32 cellular contexts compared by ENCODE assay signal in the genomic region with DNA sequence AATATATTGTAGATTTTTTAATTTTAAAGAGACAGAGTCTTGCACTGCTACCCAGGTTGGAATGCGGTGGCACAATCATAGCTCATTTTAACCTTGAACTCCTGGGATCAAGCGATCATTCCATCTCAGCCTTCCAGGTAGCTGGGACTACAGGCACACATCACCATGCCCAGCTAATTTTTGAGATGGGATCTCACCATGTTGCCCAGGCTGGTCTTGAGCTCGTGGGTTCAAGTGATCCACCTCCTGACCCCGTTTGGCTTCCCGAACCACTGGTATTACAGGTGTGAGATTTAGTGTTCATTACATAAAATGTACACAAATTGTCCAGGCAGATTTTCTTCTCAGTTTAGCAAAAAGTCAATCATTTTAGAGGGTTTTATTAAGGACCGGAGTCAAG.
"Had no signal": no experiment of that assay in that cellular context is flagged by ENCODE, and none has a peak within 500 bp of the region (broad histone marks: within the 10 kb centered on the region; RNA-seq: fewer than 3 reads in every experiment).

No MANE protein-coding gene starts in this region.

- DNase-seq: activated CD4-positive, alpha-beta memory T cell treated with anti-CD3 and anti-CD28 coated beads for 36 hours; activated CD4-positive, alpha-beta T cell treated with anti-CD3 and anti-CD28 coated beads for 36 hours; activated CD4-positive, alpha-beta T cell treated with anti-CD3 and anti-CD28 coated beads, Interleukin-2, amount 10 ng/mL, durations not matched to agents 24 days and 14 days; activated CD4-positive, CD25-positive, alpha-beta regulatory T cell; activated CD4-positive, CD25-positive, alpha-beta regulatory T cell treated with anti-CD3 and anti-CD28 coated beads, Interleukin-2, amount 50 U/mL, for 72 hours; activated CD8-positive, alpha-beta T cell treated with anti-CD3 and anti-CD28 coated beads, Interleukin-2, amount 10 ng/mL, durations not matched to agents 7 days and 5 days; activated gamma-delta T cell treated with Interleukin-2 at 50 U/mL for 16 hours; activated naive CD4-positive, alpha-beta T cell treated with anti-CD3 and anti-CD28 coated beads, Interleukin-2, amount 50 U/mL, for 16 hours; activated naive CD4-positive, alpha-beta T cell treated with Interleukin-2 at 50 U/mL for 16 hours; activated naive CD8-positive, alpha-beta T cell treated with anti-CD3 and anti-CD28 coated beads, Interleukin-2, amount 10 ng/mL, durations not matched to agents 7 days and 5 days; activated T-cell treated with anti-CD3 and anti-CD28 coated beads, Interleukin-2, amount 50 U/mL, for 4 hours; amniotic stem cell; anterior cingulate cortex; brain microvascular endothelial cell; cortex of kidney; dermis blood vessel endothelial cell; effector CD4-positive, alpha-beta T cell; effector memory CD8-positive, alpha-beta T cell; esophagus squamous epithelium; foreskin melanocyte; heart right ventricle; T-helper 1 cell; T-helper 2 cell had no signal

- H3K4me3 Mint-ChIP-seq: activated CD4-positive, alpha-beta memory T cell treated with anti-CD3 and anti-CD28 coated beads for 36 hours; activated CD4-positive, alpha-beta T cell treated with anti-CD3 and anti-CD28 coated beads for 36 hours; activated CD4-positive, alpha-beta T cell treated with anti-CD3 and anti-CD28 coated beads, Interleukin-2, amount 10 ng/mL, durations not matched to agents 24 days and 14 days; activated CD8-positive, alpha-beta T cell treated with anti-CD3 and anti-CD28 coated beads, Interleukin-2, amount 10 ng/mL, durations not matched to agents 7 days and 5 days; activated naive CD8-positive, alpha-beta T cell treated with anti-CD3 and anti-CD28 coated beads, Interleukin-2, amount 10 ng/mL, durations not matched to agents 7 days and 5 days; activated T-cell treated with anti-CD3 and anti-CD28 coated beads, Interleukin-2, amount 50 U/mL, for 4 hours; central memory CD8-positive, alpha-beta T cell; effector memory CD8-positive, alpha-beta T cell had no signal

- H3K9me3 ChIP-seq: esophagus squamous epithelium, gastroesophageal sphincter, heart right ventricle had no signal

- H3K27me3 ChIP-seq: brain microvascular endothelial cell, esophagus squamous epithelium, gastroesophageal sphincter, heart right ventricle, hepatocyte had no signal

- H3K9me3 Mint-ChIP-seq: activated CD4-positive, alpha-beta memory T cell treated with anti-CD3 and anti-CD28 coated beads for 36 hours; activated CD4-positive, alpha-beta T cell treated with anti-CD3 and anti-CD28 coated beads, Interleukin-2, amount 10 ng/mL, durations not matched to agents 24 days and 14 days; activated naive CD8-positive, alpha-beta T cell treated with anti-CD3 and anti-CD28 coated beads, Interleukin-2, amount 10 ng/mL, durations not matched to agents 7 days and 5 days; activated T-cell treated with anti-CD3 and anti-CD28 coated beads, Interleukin-2, amount 50 U/mL, for 4 hours; activated T-helper 2 cell treated with anti-CD3 and anti-CD28 coated beads, Interferon-gamma antibody, Interleukin-2, Interleukin-4, amounts not matched to agents 10 μg/mL and 5 μg/mL and 100 μg/mL, durations not matched to agents 14 hours and 24 hours and 36 hours; central memory CD8-positive, alpha-beta T cell; effector memory CD8-positive, alpha-beta T cell had no signal

- H3K4me3 ChIP-seq: esophagus squamous epithelium, gastroesophageal sphincter, heart right ventricle, hepatocyte had no signal

- ATAC-seq: activated CD4-positive, alpha-beta T cell treated with anti-CD3 and anti-CD28 coated beads for 36 hours; activated CD8-positive, alpha-beta T cell treated with anti-CD3 and anti-CD28 coated beads, Interleukin-2, amount 10 ng/mL, durations not matched to agents 7 days and 5 days; activated T-cell treated with anti-CD3 and anti-CD28 coated beads, Interleukin-2, amount 50 U/mL, for 4 hours; effector memory CD8-positive, alpha-beta T cell; gastroesophageal sphincter; heart right ventricle had no signal

- H2AFZ ChIP-seq: hepatocyte had no signal

- H3K27ac Mint-ChIP-seq: activated CD4-positive, alpha-beta memory T cell treated with anti-CD3 and anti-CD28 coated beads for 36 hours; activated CD4-positive, alpha-beta T cell treated with anti-CD3 and anti-CD28 coated beads for 36 hours; activated CD4-positive, alpha-beta T cell treated with anti-CD3 and anti-CD28 coated beads, Interleukin-2, amount 10 ng/mL, durations not matched to agents 24 days and 14 days; activated CD8-positive, alpha-beta T cell treated with anti-CD3 and anti-CD28 coated beads, Interleukin-2, amount 10 ng/mL, durations not matched to agents 7 days and 5 days; activated naive CD8-positive, alpha-beta T cell treated with anti-CD3 and anti-CD28 coated beads, Interleukin-2, amount 10 ng/mL, durations not matched to agents 7 days and 5 days; activated T-helper 2 cell treated with anti-CD3 and anti-CD28 coated beads, Interferon-gamma antibody, Interleukin-2, Interleukin-4, amounts not matched to agents 10 μg/mL and 5 μg/mL and 100 μg/mL, durations not matched to agents 14 hours and 24 hours and 36 hours had no signal

- H3K4me2 ChIP-seq: hepatocyte had no signal

- H3K27ac ChIP-seq: brain microvascular endothelial cell, epithelial cell of prostate, esophagus squamous epithelium, gastroesophageal sphincter, heart right ventricle, hepatocyte had no signal

- FAIRE-seq: astrocyte, bronchial epithelial cell, colon, endometrium had no signal

- H3K27me3 Mint-ChIP-seq: activated CD4-positive, alpha-beta memory T cell treated with anti-CD3 and anti-CD28 coated beads for 36 hours; activated CD4-positive, alpha-beta T cell treated with anti-CD3 and anti-CD28 coated beads for 36 hours; activated CD4-positive, alpha-beta T cell treated with anti-CD3 and anti-CD28 coated beads, Interleukin-2, amount 10 ng/mL, durations not matched to agents 24 days and 14 days; activated naive CD8-positive, alpha-beta T cell treated with anti-CD3 and anti-CD28 coated beads, Interleukin-2, amount 10 ng/mL, durations not matched to agents 7 days and 5 days; central memory CD8-positive, alpha-beta T cell; effector memory CD8-positive, alpha-beta T cell had no signal
